ENCODE assay signal across 1 cellular context in the genomic region with DNA sequence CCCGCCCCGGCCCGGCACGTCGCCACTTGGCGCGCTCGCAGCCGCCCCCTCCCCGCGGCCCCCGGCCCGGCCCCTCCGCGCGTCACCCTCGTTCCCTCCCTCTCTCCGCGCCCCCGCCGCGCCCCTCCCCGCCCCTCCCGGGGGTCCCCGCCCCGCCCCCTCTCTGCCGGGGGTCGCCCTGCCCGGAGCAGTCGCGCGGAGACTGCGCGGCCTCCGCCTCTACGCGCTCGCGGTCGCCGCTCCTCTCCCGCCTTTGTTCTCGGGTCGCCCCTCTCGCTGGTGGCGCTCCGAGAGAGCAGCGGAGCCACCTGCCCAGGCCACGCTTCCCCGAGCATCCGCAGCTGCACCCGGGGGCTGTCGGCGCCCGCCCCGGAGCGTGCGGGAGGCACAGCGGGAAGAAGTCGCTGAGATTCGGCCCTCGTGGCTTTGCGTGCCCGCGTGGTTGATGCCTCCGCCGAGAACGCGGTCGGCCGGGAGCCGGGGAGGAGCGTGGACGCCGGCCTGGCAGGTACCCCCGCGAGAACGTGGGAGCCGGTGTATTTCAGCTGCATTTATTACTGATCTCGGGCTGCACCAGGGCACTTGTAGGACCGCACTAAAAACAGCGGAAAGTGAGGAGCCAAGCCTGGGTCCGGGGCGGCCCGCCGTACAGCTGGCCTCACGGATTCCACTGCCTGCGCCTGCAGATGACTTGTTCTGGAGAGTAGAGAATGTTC.
A peak's percentile ranks its signal among the peaks of the same experiment; 100 is the strongest.
TF ChIP-seq lines count a peak whose summit lies in the region.

No MANE protein-coding gene starts in this region.

TF ChIP-seq in HepG2, 621 proteins besides CTCF, POLR2A, EP300 and RAD21 (continued from another document and continues in another):
- TF ChIP-seq, protein P1, sequence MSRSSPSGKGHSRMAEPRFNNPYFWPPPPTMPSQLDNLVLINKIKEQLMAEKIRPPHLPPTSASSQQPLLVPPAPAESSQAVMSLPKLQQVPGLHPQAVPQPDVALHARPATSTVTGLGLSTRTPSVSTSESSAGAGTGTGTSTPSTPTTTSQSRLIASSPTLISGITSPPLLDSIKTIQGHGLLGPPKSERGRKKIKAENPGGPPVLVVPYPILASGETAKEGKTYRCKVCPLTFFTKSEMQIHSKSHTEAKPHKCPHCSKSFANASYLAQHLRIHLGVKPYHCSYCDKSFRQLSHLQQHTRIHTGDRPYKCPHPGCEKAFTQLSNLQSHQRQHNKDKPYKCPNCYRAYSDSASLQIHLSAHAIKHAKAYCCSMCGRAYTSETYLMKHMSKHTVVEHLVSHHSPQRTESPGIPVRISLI (CRISPR knock-in tag; IDR thresholded peaks at IDR 0.05; ENCODE audit: borderline replicate concordance), result no peak
- TF ChIP-seq SRSF1 (optimal IDR thresholded peaks at IDR 0.05; ENCODE audit: low read depth, low read length) (peak; percentile 74), SMC3 (IDR thresholded peaks at IDR 0.05; ENCODE audit: low read length) (no peak), ZNF136 (CRISPR knock-in tag; IDR thresholded peaks at IDR 0.05; ENCODE audit: low read depth) (0 out of 2 replicates have a peak, but pooled peaks have one; percentile 90), GABPB1 (CRISPR knock-in tag; IDR thresholded peaks at IDR 0.05) (peak; percentile 73; the same call in 1 of the 2 replicates), KDM3A (CRISPR knock-in tag; IDR thresholded peaks at IDR 0.05; ENCODE audit: low read depth) (peak; percentile 62; the same call in 1 of the 2 replicates), KLF6 (CRISPR knock-in tag; IDR thresholded peaks at IDR 0.05) (0 out of 2 replicates have a peak, but pooled peaks have one; percentile 88), EED (CRISPR knock-in tag; IDR thresholded peaks at IDR 0.05) (peak; percentile 77; the same call in 1 of the 2 replicates), ZNF547 (CRISPR knock-in tag; IDR thresholded peaks at IDR 0.05) (peak; percentile 97), ZNF879 (CRISPR knock-in tag; IDR thresholded peaks at IDR 0.05) (peak; percentile 84; the same call in 1 of the 2 replicates), CHCHD3 (CRISPR knock-in tag; IDR thresholded peaks at IDR 0.05) (peak; percentile 90; the same call in 1 of the 2 replicates), RFX5 (IDR thresholded peaks at IDR 0.05; ENCODE audit: low read depth, low read length) (no peak), HNF4G (IDR thresholded peaks at IDR 0.05; ENCODE audit: borderline replicate concordance, low read depth, low read length) (no peak), HNF4G (CRISPR knock-in tag; IDR thresholded peaks at IDR 0.05; ENCODE audit: borderline replicate concordance, low read depth) (peak; percentile 28; the same call in 1 of the 2 replicates), ZNF720 (CRISPR knock-in tag; IDR thresholded peaks at IDR 0.05) (no peak), SAP130 (CRISPR knock-in tag; IDR thresholded peaks at IDR 0.05; ENCODE audit: low read depth) (peak; percentile 84; the same call in 1 of the 2 replicates), IRX3 (CRISPR knock-in tag; IDR thresholded peaks at IDR 0.05; ENCODE audit: borderline replicate concordance, low read depth) (no peak; the same call in 1 of the 2 replicates), PHF21A (CRISPR knock-in tag; IDR thresholded peaks at IDR 0.05) (no peak), ZNF878 (CRISPR knock-in tag; IDR thresholded peaks at IDR 0.05) (no peak; the same call in 1 of the 2 replicates)
- TF ChIP-seq, protein P2, sequence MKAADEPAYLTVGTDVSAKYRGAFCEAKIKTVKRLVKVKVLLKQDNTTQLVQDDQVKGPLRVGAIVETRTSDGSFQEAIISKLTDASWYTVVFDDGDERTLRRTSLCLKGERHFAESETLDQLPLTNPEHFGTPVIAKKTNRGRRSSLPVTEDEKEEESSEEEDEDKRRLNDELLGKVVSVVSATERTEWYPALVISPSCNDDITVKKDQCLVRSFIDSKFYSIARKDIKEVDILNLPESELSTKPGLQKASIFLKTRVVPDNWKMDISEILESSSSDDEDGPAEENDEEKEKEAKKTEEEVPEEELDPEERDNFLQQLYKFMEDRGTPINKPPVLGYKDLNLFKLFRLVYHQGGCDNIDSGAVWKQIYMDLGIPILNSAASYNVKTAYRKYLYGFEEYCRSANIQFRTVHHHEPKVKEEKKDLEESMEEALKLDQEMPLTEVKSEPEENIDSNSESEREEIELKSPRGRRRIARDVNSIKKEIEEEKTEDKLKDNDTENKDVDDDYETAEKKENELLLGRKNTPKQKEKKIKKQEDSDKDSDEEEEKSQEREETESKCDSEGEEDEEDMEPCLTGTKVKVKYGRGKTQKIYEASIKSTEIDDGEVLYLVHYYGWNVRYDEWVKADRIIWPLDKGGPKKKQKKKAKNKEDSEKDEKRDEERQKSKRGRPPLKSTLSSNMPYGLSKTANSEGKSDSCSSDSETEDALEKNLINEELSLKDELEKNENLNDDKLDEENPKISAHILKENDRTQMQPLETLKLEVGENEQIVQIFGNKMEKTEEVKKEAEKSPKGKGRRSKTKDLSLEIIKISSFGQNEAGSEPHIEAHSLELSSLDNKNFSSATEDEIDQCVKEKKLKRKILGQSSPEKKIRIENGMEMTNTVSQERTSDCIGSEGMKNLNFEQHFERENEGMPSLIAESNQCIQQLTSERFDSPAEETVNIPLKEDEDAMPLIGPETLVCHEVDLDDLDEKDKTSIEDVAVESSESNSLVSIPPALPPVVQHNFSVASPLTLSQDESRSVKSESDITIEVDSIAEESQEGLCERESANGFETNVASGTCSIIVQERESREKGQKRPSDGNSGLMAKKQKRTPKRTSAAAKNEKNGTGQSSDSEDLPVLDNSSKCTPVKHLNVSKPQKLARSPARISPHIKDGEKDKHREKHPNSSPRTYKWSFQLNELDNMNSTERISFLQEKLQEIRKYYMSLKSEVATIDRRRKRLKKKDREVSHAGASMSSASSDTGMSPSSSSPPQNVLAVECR (CRISPR knock-in tag; IDR thresholded peaks at IDR 0.05; ENCODE audit: borderline replicate concordance), result peak; percentile 90
- TF ChIP-seq, protein P3, sequence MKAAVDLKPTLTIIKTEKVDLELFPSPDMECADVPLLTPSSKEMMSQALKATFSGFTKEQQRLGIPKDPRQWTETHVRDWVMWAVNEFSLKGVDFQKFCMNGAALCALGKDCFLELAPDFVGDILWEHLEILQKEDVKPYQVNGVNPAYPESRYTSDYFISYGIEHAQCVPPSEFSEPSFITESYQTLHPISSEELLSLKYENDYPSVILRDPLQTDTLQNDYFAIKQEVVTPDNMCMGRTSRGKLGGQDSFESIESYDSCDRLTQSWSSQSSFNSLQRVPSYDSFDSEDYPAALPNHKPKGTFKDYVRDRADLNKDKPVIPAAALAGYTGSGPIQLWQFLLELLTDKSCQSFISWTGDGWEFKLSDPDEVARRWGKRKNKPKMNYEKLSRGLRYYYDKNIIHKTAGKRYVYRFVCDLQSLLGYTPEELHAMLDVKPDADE (CRISPR knock-in tag; IDR thresholded peaks at IDR 0.05), result no peak; the same call in 1 of the 2 replicates
- TF ChIP-seq, protein P4, sequence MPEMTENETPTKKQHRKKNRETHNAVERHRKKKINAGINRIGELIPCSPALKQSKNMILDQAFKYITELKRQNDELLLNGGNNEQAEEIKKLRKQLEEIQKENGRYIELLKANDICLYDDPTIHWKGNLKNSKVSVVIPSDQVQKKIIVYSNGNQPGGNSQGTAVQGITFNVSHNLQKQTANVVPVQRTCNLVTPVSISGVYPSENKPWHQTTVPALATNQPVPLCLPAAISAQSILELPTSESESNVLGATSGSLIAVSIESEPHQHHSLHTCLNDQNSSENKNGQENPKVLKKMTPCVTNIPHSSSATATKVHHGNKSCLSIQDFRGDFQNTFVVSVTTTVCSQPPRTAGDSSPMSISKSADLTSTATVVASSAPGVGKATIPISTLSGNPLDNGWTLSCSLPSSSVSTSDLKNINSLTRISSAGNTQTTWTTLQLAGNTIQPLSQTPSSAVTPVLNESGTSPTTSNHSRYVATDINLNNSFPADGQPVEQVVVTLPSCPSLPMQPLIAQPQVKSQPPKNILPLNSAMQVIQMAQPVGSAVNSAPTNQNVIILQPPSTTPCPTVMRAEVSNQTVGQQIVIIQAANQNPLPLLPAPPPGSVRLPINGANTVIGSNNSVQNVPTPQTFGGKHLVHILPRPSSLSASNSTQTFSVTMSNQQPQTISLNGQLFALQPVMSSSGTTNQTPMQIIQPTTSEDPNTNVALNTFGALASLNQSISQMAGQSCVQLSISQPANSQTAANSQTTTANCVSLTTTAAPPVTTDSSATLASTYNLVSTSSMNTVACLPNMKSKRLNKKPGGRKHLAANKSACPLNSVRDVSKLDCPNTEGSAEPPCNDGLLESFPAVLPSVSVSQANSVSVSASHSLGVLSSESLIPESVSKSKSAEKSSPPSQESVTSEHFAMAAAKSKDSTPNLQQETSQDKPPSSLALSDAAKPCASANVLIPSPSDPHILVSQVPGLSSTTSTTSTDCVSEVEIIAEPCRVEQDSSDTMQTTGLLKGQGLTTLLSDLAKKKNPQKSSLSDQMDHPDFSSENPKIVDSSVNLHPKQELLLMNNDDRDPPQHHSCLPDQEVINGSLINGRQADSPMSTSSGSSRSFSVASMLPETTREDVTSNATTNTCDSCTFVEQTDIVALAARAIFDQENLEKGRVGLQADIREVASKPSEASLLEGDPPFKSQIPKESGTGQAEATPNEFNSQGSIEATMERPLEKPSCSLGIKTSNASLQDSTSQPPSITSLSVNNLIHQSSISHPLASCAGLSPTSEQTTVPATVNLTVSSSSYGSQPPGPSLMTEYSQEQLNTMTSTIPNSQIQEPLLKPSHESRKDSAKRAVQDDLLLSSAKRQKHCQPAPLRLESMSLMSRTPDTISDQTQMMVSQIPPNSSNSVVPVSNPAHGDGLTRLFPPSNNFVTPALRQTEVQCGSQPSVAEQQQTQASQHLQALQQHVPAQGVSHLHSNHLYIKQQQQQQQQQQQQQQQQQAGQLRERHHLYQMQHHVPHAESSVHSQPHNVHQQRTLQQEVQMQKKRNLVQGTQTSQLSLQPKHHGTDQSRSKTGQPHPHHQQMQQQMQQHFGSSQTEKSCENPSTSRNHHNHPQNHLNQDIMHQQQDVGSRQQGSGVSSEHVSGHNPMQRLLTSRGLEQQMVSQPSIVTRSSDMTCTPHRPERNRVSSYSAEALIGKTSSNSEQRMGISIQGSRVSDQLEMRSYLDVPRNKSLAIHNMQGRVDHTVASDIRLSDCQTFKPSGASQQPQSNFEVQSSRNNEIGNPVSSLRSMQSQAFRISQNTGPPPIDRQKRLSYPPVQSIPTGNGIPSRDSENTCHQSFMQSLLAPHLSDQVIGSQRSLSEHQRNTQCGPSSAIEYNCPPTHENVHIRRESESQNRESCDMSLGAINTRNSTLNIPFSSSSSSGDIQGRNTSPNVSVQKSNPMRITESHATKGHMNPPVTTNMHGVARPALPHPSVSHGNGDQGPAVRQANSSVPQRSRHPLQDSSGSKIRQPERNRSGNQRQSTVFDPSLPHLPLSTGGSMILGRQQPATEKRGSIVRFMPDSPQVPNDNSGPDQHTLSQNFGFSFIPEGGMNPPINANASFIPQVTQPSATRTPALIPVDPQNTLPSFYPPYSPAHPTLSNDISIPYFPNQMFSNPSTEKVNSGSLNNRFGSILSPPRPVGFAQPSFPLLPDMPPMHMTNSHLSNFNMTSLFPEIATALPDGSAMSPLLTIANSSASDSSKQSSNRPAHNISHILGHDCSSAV (CRISPR knock-in tag; IDR thresholded peaks at IDR 0.05; ENCODE audit: borderline replicate concordance), result no peak; the same call in 1 of the 2 replicates
- TF ChIP-seq, protein P5, sequence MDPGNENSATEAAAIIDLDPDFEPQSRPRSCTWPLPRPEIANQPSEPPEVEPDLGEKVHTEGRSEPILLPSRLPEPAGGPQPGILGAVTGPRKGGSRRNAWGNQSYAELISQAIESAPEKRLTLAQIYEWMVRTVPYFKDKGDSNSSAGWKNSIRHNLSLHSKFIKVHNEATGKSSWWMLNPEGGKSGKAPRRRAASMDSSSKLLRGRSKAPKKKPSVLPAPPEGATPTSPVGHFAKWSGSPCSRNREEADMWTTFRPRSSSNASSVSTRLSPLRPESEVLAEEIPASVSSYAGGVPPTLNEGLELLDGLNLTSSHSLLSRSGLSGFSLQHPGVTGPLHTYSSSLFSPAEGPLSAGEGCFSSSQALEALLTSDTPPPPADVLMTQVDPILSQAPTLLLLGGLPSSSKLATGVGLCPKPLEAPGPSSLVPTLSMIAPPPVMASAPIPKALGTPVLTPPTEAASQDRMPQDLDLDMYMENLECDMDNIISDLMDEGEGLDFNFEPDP (CRISPR knock-in tag; conservative IDR thresholded peaks at IDR 0.05), result peak; percentile 99
- TF ChIP-seq, protein P6, sequence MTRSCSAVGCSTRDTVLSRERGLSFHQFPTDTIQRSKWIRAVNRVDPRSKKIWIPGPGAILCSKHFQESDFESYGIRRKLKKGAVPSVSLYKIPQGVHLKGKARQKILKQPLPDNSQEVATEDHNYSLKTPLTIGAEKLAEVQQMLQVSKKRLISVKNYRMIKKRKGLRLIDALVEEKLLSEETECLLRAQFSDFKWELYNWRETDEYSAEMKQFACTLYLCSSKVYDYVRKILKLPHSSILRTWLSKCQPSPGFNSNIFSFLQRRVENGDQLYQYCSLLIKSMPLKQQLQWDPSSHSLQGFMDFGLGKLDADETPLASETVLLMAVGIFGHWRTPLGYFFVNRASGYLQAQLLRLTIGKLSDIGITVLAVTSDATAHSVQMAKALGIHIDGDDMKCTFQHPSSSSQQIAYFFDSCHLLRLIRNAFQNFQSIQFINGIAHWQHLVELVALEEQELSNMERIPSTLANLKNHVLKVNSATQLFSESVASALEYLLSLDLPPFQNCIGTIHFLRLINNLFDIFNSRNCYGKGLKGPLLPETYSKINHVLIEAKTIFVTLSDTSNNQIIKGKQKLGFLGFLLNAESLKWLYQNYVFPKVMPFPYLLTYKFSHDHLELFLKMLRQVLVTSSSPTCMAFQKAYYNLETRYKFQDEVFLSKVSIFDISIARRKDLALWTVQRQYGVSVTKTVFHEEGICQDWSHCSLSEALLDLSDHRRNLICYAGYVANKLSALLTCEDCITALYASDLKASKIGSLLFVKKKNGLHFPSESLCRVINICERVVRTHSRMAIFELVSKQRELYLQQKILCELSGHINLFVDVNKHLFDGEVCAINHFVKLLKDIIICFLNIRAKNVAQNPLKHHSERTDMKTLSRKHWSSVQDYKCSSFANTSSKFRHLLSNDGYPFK (CRISPR knock-in tag; IDR thresholded peaks at IDR 0.05; ENCODE audit: borderline replicate concordance), result peak; percentile 85; the same call in 1 of the 2 replicates
